Comparison of ENCODE assay signal across 9 cellular contexts in the genomic region with DNA sequence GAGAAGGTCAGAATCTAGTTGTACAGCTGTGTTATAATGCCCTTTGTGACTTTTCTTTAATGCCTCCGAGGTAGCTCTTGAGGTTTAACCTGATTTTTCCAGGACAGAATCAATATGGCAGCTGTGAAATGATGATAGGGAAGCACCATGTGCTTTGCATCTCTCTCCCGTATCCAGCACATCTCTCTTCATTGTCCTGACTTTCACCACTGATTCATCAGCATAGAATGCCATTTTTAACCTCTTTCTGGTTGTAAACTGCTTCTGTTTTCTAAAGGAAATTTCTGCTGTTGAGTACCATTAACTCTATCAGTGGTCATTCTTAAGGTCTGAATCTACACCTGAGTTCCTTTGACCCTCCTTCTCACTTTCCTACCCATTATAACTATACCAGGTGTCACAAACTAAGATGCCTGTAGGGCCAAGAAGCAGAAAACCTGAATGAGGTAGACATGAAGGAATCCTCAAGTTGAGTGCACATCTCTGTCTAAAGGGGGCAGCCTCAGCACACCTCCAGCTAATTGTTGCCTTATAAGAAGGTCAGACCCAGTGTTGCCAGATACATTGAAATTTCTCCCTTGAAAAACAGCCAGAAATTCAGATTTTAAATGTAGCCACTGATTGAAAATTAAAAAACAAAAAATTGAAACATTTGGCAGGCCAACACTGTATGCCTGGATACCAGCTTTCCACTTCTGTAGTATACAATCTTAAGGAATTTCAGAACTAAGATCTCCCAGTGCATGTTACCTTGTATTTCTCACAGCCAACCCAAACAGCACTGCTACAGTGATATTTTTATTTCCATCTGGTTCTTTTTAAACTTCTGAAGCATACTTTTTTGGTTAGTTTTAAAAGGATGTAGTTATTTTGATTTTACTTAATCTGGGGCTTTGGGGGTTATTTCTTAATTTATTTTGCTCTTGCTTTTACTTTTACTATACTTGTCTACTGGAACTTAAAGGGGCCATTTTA. TPM values are rescaled to one million over a fixed set of nuclear protein-coding genes. Genes with fewer than 3 reads are reported as not detected.
DNase-seq lines count a peak whose midpoint lies in the region; ATAC-seq, FAIRE-seq and TF ChIP-seq lines count a peak whose summit lies in the region.
"Had no signal": no experiment of that assay in that cellular context is flagged by ENCODE, and none has a peak within 500 bp of the region (broad histone marks: within the 10 kb centered on the region; RNA-seq: fewer than 3 reads in every experiment).

No MANE protein-coding gene starts in this region.

- intact Hi-C loops in kidney (cut with DNase I) = no loop called here

- no peak overlapping the region for H3K27ac Mint-ChIP-seq in HFFc6

- no peaks in the 10 kb centered on the region for H3K27me3 Mint-ChIP-seq in HFFc6 (ENCODE audit: insufficient read depth)

- H3K4me3 Mint-ChIP-seq in HFFc6 = no peak overlapping the region

- ATAC-seq in GM21529 (IDR thresholded peaks at IDR 0.05; ENCODE audit: unreplicated experiment) = no peak

- peaks cover 68% of the 10 kb centered on the region for H3K4me1 Mint-ChIP-seq in HFFc6 (ENCODE audit: low read depth)

- no peak overlapping the region for H3K4me3 ChIP-seq in kidney (ENCODE audit: low read length in 2 of 2)

- no peak overlapping the region for H3K9ac ChIP-seq in kidney (ENCODE audit: low read length in 2 of 2)

- TF ChIP-seq CTCF in HFFc6 (IDR thresholded peaks at IDR 0.05) (peak; percentile 69), kidney (IDR thresholded peaks at IDR 0.05; ENCODE audit: borderline replicate concordance, extremely low read depth, insufficient read depth) (no peak)

- DNase-seq in ELR (ENCODE audit: low read depth) = peak; percentile 51
- DNase-seq in HFFc6 = peak; percentile 45
- DNase-seq in SW 1271 (lab: John Stamatoyannopoulos, UW) = peak; percentile 9 to 47
- DNase-seq in islet precursor cell = peak; percentile 77
- no peak for DNase-seq in NCI-H2029 treated with DMSO at 0.1 percent for 48 hours (lab: John Stamatoyannopoulos, UW)
- DNase-seq in kidney = no peak
- DNase-seq in NCI-H187 treated with DMSO at 0.1 percent for 48 hours (lab: John Stamatoyannopoulos, UW) = no peak
- DNase-seq: activated CD8-positive, alpha-beta memory T cell treated with anti-CD3 and anti-CD28 coated beads, Interleukin-2, amount 50 U/mL, for 4 hours had no signal

- peaks cover 7% of the 10 kb centered on the region for H3K36me3 Mint-ChIP-seq in HFFc6 (ENCODE audit: low read depth)

- no peak overlapping the region for H3K27ac ChIP-seq in kidney (ENCODE audit: low read depth in 2 of 2, low read length in 2 of 2)

- H3K9me3 Mint-ChIP-seq in HFFc6 = no peaks in the 10 kb centered on the region

- H3K9me3 ChIP-seq in kidney (ENCODE audit: control insufficient read depth in 1 of 2, low read length in 2 of 2) = no peaks in the 10 kb centered on the region

- no peak for FAIRE-seq in kidney (lab: Jason Lieb, UNC)

- H3K36me3 ChIP-seq in kidney (ENCODE audit: control insufficient read depth in 1 of 2, insufficient read depth in 2 of 2, low read length in 2 of 2) = no peaks in the 10 kb centered on the region

- no peaks in the 10 kb centered on the region for H3K4me1 ChIP-seq in kidney (ENCODE audit: control insufficient read depth in 1 of 2, insufficient read depth in 1 of 2, low read depth in 1 of 2, low read length in 2 of 2)

RNA-seq across cellular contexts. Expression of gene TLX3, which starts 35.8 kb away (rescaled TPM):
- total RNA-seq in HFFc6 (2021; fragmentation: NEBNext Ultra II Directional; extraction: Animal tissue kit (Norgen Biotek cat#: 25700)) = not detected
- not detected for total RNA-seq in kidney
- polyA plus RNA-seq in kidney (ENCODE audit: insufficient read depth, low read depth, low replicate concordance) = not detected

Comparison
In these comparisons a context has a peak if more than half of its experiments do, and no peak if none do; other contexts are left out.
1. DNase-seq: peak in ELR (single experiment), HFFc6 (single experiment), SW 1271 (2 of 2) and islet precursor cell (single experiment); none in NCI-H2029 treated with DMSO at 0.1 percent for 48 hours (single experiment), kidney (single experiment) and NCI-H187 treated with DMSO at 0.1 percent for 48 hours (single experiment).